Comparison of ENCODE assay signal across 8 cellular contexts in genomic region chr9:101977614-101978210, GRCh38.
A peak's percentile ranks its signal among the peaks of the same experiment; 100 is the strongest.
DNase-seq lines count a peak whose midpoint lies in the region; ATAC-seq and TF ChIP-seq lines count a peak whose summit lies in the region.

No MANE protein-coding gene starts in this region.

- no peaks in the 10 kb centered on the region for H3K36me3 Mint-ChIP-seq in Calu3 (ENCODE audit: insufficient read depth, unreplicated experiment)

- 2 to 5% methylated on average over 2 of the region's 2 CpGs for WGBS in heart right ventricle, 2 donors

- no peaks in the 10 kb centered on the region for H3K27me3 Mint-ChIP-seq in Calu3 (ENCODE audit: unreplicated experiment)

- BruUV-seq in Calu3 (replicated peaks; lab: Mats Ljungman, UMichigan), result no TSS peak

- DNase-seq in heart right ventricle, result no peak
- no peak for DNase-seq in cardiac septum (ENCODE audit: low spot score)
- peak; percentile 44 for DNase-seq in NCI-H345 treated with DMSO at 0.1 percent for 48 hours (lab: John Stamatoyannopoulos, UW; ENCODE audit: unreplicated experiment)
- peak; percentile 15 to 25 for DNase-seq in dermis microvascular lymphatic vessel endothelial cell (ENCODE audit: low read depth in 2 of 2)
- peak; percentile 14 for DNase-seq in pons (ENCODE audit: low spot score)
- DNase-seq in stimulated activated CD4-positive, alpha-beta T cell treated with anti-CD3 and anti-CD28 coated beads, Interleukin-1b, Interleukin-23, amount 100 ng/mL, for 48 hours, result no peak
- DNase-seq in Calu3, result no peak

- CTCF ChIA-PET in Calu3 (lab: Charles Lee), result no interaction called here

- no peaks in the 10 kb centered on the region for H3K4me1 Mint-ChIP-seq in Calu3 (ENCODE audit: low read depth, unreplicated experiment)

- TF ChIP-seq CTCF in heart right ventricle (IDR thresholded peaks at IDR 0.05) (peak; percentile 33 to 68 (median 61)), Calu3 (IDR thresholded peaks at IDR 0.05; ENCODE audit: unreplicated experiment) (no peak)

- no peak overlapping the region for H3K4me3 ChIP-seq in heart right ventricle

- intact Hi-C loops in heart right ventricle (cut with DNase I), result no loop called here
- intact Hi-C loops in cardiac septum (cut with DNase I), result no loop called here
- intact Hi-C loops in Calu3 (cut with micrococcal nuclease; ENCODE audit: unreplicated experiment), result loop anchor here (10.0 kb wide), 1 partner anchor 183 kb away; no protein-coding TSS in a partner anchor

- ATAC-seq in heart right ventricle (peak in 1 of 8 donors; percentile 28), HG02973 (IDR thresholded peaks at IDR 0.05; ENCODE audit: unreplicated experiment) (peak; percentile 66)

- no peaks in the 10 kb centered on the region for H3K36me3 ChIP-seq in heart right ventricle

- no peaks in the 10 kb centered on the region for H3K9me3 Mint-ChIP-seq in Calu3 (ENCODE audit: low read depth, unreplicated experiment)

- H3K4me1 ChIP-seq in heart right ventricle, result no peaks in the 10 kb centered on the region

- no peak overlapping the region for H3K27ac ChIP-seq in heart right ventricle

- H3K9me3 ChIP-seq in heart right ventricle, result no peaks in the 10 kb centered on the region

- H3K4me3 Mint-ChIP-seq in Calu3 (ENCODE audit: low read depth, unreplicated experiment), result no peak overlapping the region

- no peaks in the 10 kb centered on the region for H3K27me3 ChIP-seq in heart right ventricle

- H3K27ac Mint-ChIP-seq in Calu3 (ENCODE audit: unreplicated experiment), result no peak overlapping the region

Comparison
In these comparisons a context has a peak if more than half of its experiments do, and no peak if none do; other contexts are left out.
1. DNase-seq: peak in NCI-H345 treated with DMSO at 0.1 percent for 48 hours (single experiment), dermis microvascular lymphatic vessel endothelial cell (2 of 2) and pons (single experiment); none in heart right ventricle (0 of 2), cardiac septum (single experiment), stimulated activated CD4-positive, alpha-beta T cell treated with anti-CD3 and anti-CD28 coated beads, Interleukin-1b, Interleukin-23, amount 100 ng/mL, for 48 hours (single experiment) and Calu3 (single experiment).